In genomic region chr12:85951823-85952222, GRCh38 we compare ENCODE assay signal across 9 cellular contexts.
DNase-seq lines count a peak whose midpoint lies in the region; ATAC-seq, FAIRE-seq and TF ChIP-seq lines count a peak whose summit lies in the region.
"Had no signal": no experiment of that assay in that cellular context is flagged by ENCODE, and none has a peak within 500 bp of the region (broad histone marks: within the 10 kb centered on the region; RNA-seq: fewer than 3 reads in every experiment).

No MANE protein-coding gene starts in this region.

- H3K4me1 ChIP-seq in astrocyte (ENCODE audit: insufficient read depth, low read length) (no peaks in the 10 kb centered on the region), lower lobe of right lung (no peaks in the 10 kb centered on the region)

- no peak overlapping the region for H2AFZ ChIP-seq in astrocyte (ENCODE audit: low read depth, low read length)

- no peaks in the 10 kb centered on the region for H3K36me3 Mint-ChIP-seq in astrocyte (ENCODE audit: low read depth, unreplicated experiment)

- intact Hi-C loops in lower lobe of right lung (cut with DNase I), result no loop called here
- intact Hi-C loops in posterior cingulate gyrus (cut with DNase I), result no loop called here

- H4K20me1 ChIP-seq in astrocyte (ENCODE audit: insufficient read depth, low read length), result no peaks in the 10 kb centered on the region

- no peaks in the 10 kb centered on the region for H3K27me3 Mint-ChIP-seq in astrocyte (ENCODE audit: low read depth, unreplicated experiment)

- H3K4me3 ChIP-seq in astrocyte (ENCODE audit: insufficient read depth, low read depth, low read length) (no peak overlapping the region), lower lobe of right lung (no peak overlapping the region), H7 (ENCODE audit: insufficient read depth, low read depth, low read length) (no peak overlapping the region)

- peak; percentile 49 for TF ChIP-seq CTCF in astrocyte (IDR thresholded peaks at IDR 0.05; ENCODE audit: insufficient read depth, low read depth, low read length)
- TF ChIP-seq CTCF in lower lobe of right lung (IDR thresholded peaks at IDR 0.05), result peak; percentile 20

- H3K9me3 ChIP-seq in astrocyte (ENCODE audit: insufficient read depth, low read depth, low read length) (no peaks in the 10 kb centered on the region), lower lobe of right lung (no peaks in the 10 kb centered on the region)

- H3K27ac Mint-ChIP-seq in astrocyte (ENCODE audit: unreplicated experiment), result no peak overlapping the region

- H3K4me2 ChIP-seq in astrocyte (ENCODE audit: low read length), result no peak overlapping the region

- H3K36me3 ChIP-seq in astrocyte (ENCODE audit: insufficient read depth, low read length), result no peaks in the 10 kb centered on the region
- H3K36me3 ChIP-seq in lower lobe of right lung, result no peaks in the 10 kb centered on the region
- no peaks in the 10 kb centered on the region; the same call in 1 of the 2 replicates for H3K36me3 ChIP-seq in H7 (replicated peaks; ENCODE audit: control insufficient read depth, insufficient read depth, low read length)

- no peak for ATAC-seq in lower lobe of right lung

- H3K27ac ChIP-seq in astrocyte (ENCODE audit: low read depth, low read length) (no peak overlapping the region), lower lobe of right lung (no peak overlapping the region)

- H3K4me3 Mint-ChIP-seq in astrocyte (ENCODE audit: unreplicated experiment), result no peak overlapping the region

- H3K27me3 ChIP-seq in astrocyte (ENCODE audit: insufficient read depth, low read length), result no peaks in the 10 kb centered on the region
- H3K27me3 ChIP-seq in lower lobe of right lung (ENCODE audit: low read depth), result no peaks in the 10 kb centered on the region
- no peaks in the 10 kb centered on the region for H3K27me3 ChIP-seq in H7 (ENCODE audit: control insufficient read depth, insufficient read depth, low read length)

- DNase-seq in ELR (ENCODE audit: low read depth) (peak; percentile 44), LoVo (ENCODE audit: low spot score) (peak; percentile 29), astrocyte (ENCODE audit: low read depth) (peak; percentile 3), lower lobe of right lung (no peak), AG08396 (ENCODE audit: low spot score) (no peak), H7 (no peak), posterior cingulate gyrus (no peak)
- no peak for DNase-seq in activated CD8-positive, alpha-beta memory T cell treated with anti-CD3 and anti-CD28 coated beads, Interleukin-2, amount 50 U/mL, for 48 hours
- DNase-seq: activated CD4-positive, alpha-beta T cell treated with anti-CD3 and anti-CD28 coated beads for 4 hours had no signal

- FAIRE-seq in astrocyte (lab: Jason Lieb, UNC), result peak; percentile 26

- H3K4me1 Mint-ChIP-seq in astrocyte (ENCODE audit: low read depth, unreplicated experiment), result no peaks in the 10 kb centered on the region

- no peaks in the 10 kb centered on the region for H3K79me2 ChIP-seq in astrocyte (ENCODE audit: insufficient read depth, low read length)

- no peak overlapping the region for H3K9ac ChIP-seq in astrocyte (ENCODE audit: low read length)

- no peaks in the 10 kb centered on the region for H3K9me3 Mint-ChIP-seq in astrocyte (ENCODE audit: unreplicated experiment)

Comparison
In these comparisons a context has a peak if more than half of its experiments do, and no peak if none do; other contexts are left out.
1. DNase-seq: peak in ELR (single experiment), LoVo (single experiment) and astrocyte (single experiment); none in lower lobe of right lung (single experiment), AG08396 (single experiment), activated CD8-positive, alpha-beta memory T cell treated with anti-CD3 and anti-CD28 coated beads, Interleukin-2, amount 50 U/mL, for 48 hours (single experiment), H7 (single experiment) and posterior cingulate gyrus (0 of 10).